Comparison of ENCODE assay signal across 21 cellular contexts in the genomic region with DNA sequence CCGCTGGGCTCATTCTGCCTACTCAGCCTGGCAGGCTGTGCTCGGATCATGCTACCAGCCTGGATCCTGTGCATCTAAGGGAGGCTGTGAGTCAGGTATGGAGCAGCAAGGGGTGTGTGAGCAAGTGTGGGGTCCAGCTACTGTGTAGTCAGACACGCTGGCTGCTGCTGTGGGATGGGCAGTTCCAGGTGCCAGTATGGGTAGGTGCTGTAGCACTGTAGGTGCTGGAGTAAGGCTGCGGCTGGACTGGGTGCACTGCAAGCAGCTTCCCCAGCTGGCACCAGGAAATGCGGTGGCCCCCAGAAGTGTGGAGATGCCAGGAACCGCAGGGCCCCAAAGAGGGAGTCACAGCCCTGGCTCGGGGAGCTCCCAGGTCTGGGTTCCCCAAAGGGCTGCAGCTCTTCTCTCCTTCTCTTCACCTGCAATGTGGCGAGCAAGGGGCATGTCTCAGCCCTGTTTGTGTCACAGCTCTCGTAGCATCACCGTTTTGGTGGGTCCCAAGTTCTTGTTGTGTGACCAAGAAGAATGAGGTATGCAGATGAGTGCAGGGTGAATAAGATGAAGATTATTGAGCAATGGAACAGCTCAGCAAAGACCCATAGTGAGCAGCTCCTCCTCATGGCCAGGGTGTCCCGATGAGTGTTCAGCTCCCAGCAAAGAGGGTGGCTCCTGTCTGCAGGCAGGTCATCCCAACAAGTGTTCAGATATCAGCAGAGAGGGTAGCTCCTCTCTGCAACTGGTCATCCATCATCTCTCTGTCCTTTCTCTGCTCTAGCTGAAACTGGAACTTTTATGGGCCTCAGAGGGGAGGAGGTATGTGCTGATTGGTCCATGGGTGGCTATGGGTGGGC.
"Had no signal": no experiment of that assay in that cellular context is flagged by ENCODE, and none has a peak within 500 bp of the region (broad histone marks: within the 10 kb centered on the region; RNA-seq: fewer than 3 reads in every experiment).

No MANE protein-coding gene starts in this region.

- H3K4me1 ChIP-seq: left lung, suprapubic skin, transverse colon, upper lobe of right lung had no signal

- DNase-seq: dermis blood vessel endothelial cell; effector memory CD8-positive, alpha-beta T cell; erythroblast; left lung; mammary epithelial cell; mesendoderm; naive thymus-derived CD8-positive, alpha-beta T cell; nephron progenitor cell; nucleus accumbens; ovary; posterior cingulate gyrus; stimulated activated CD4-positive, alpha-beta T cell treated with anti-CD3 and anti-CD28 coated beads, Interleukin-15, amount 100 ng/mL, for 24 hours; stimulated activated CD4-positive, alpha-beta T cell treated with anti-CD3 and anti-CD28 coated beads, Interleukin-4, amount 100 ng/mL, for 1 hour; stimulated activated CD8-positive, alpha-beta memory T cell treated with anti-CD3 and anti-CD28 coated beads, Interleukin-4, amount 100 ng/mL, for 48 hours; stimulated activated naive CD4-positive, alpha-beta T cell; stimulated activated naive CD8-positive, alpha-beta T cell treated with anti-CD3 and anti-CD28 coated beads, Interleukin-15, amount 100 ng/mL, for 72 hours; transverse colon; upper lobe of right lung had no signal

- H3K9me3 ChIP-seq: left lung, ovary, suprapubic skin, transverse colon, upper lobe of right lung had no signal

- H3K27ac ChIP-seq: coronary artery, left lung, ovary, skin epidermis, suprapubic skin, transverse colon, upper lobe of right lung had no signal

- ATAC-seq: effector memory CD8-positive, alpha-beta T cell; left lung; naive thymus-derived CD8-positive, alpha-beta T cell; stimulated activated naive CD8-positive, alpha-beta T cell treated with anti-CD3 and anti-CD28 coated beads, Interleukin-15, amount 100 ng/mL, for 72 hours; upper lobe of right lung had no signal

- H3K4me1 Mint-ChIP-seq: nephron progenitor cell; stimulated activated naive CD8-positive, alpha-beta T cell treated with anti-CD3 and anti-CD28 coated beads, Interleukin-15, amount 100 ng/mL, for 72 hours had no signal

- H3K9me3 Mint-ChIP-seq: effector memory CD8-positive, alpha-beta T cell; naive thymus-derived CD8-positive, alpha-beta T cell; stimulated activated naive CD8-positive, alpha-beta T cell treated with anti-CD3 and anti-CD28 coated beads, Interleukin-15, amount 100 ng/mL, for 72 hours had no signal

- H3K36me3 ChIP-seq: left lung, ovary, suprapubic skin, transverse colon, upper lobe of right lung had no signal

- H3K4me3 Mint-ChIP-seq: effector memory CD8-positive, alpha-beta T cell; naive thymus-derived CD8-positive, alpha-beta T cell; nephron progenitor cell; stimulated activated naive CD8-positive, alpha-beta T cell treated with anti-CD3 and anti-CD28 coated beads, Interleukin-15, amount 100 ng/mL, for 72 hours had no signal

- H3K27me3 ChIP-seq: ovary, suprapubic skin had no signal

- H3K27ac Mint-ChIP-seq: effector memory CD8-positive, alpha-beta T cell; nephron progenitor cell had no signal

- H3K4me3 ChIP-seq: coronary artery, left lung, ovary, skin epidermis, suprapubic skin, transverse colon, upper lobe of right lung had no signal
